In genomic region chr1:37795340-37796110, GRCh38 we compare ENCODE assay signal across 1 cellular context.
TF ChIP-seq lines count a peak whose summit lies in the region.

No MANE protein-coding gene starts in this region.

TF ChIP-seq in GM12878, 131 proteins besides CTCF, POLR2A, EP300 and RAD21:
- TF ChIP-seq HCFC1 (IDR thresholded peaks at IDR 0.05; ENCODE audit: low read length) (no peak), ZNF592 (IDR thresholded peaks at IDR 0.05) (no peak), JUND (IDR thresholded peaks at IDR 0.05; ENCODE audit: low read depth, low read length) (no peak), KLF5 (IDR thresholded peaks at IDR 0.05; ENCODE audit: partially characterized antibody) (no peak), FOS (IDR thresholded peaks at IDR 0.05; ENCODE audit: borderline replicate concordance, extremely low read depth, insufficient read length) (no peak), ZSCAN29 (IDR thresholded peaks at IDR 0.05) (no peak), SP1 (IDR thresholded peaks at IDR 0.05; ENCODE audit: low read depth, low read length) (no peak), MXI1 (IDR thresholded peaks at IDR 0.05; ENCODE audit: low read depth, low read length) (peak; percentile 53; the same call in 1 of the 2 replicates), FOXK2 (IDR thresholded peaks at IDR 0.05) (no peak), RUNX3 (IDR thresholded peaks at IDR 0.05; ENCODE audit: low read length) (no peak), TCF3 (IDR thresholded peaks at IDR 0.05; ENCODE audit: borderline replicate concordance, insufficient read depth, low read depth, low read length) (no peak), MTA2 (IDR thresholded peaks at IDR 0.05; ENCODE audit: low read depth) (no peak), NFYA (IDR thresholded peaks at IDR 0.05; ENCODE audit: borderline replicate concordance, low read depth, low read length) (no peak), IKZF1 (conservative IDR thresholded peaks at IDR 0.05) (0 out of 2 replicates have a peak, but pooled peaks have one; percentile 29), PAX5 (IDR thresholded peaks at IDR 0.05; ENCODE audit: borderline replicate concordance, low read depth, low read length) (no peak), NR2C2 (IDR thresholded peaks at IDR 0.05; ENCODE audit: borderline replicate concordance, control insufficient read depth, insufficient read length, low read depth) (no peak), SIN3A (IDR thresholded peaks at IDR 0.05; ENCODE audit: low read depth, low read length) (0 out of 2 replicates have a peak, but pooled peaks have one; percentile 64)
- TF ChIP-seq, protein P1, sequence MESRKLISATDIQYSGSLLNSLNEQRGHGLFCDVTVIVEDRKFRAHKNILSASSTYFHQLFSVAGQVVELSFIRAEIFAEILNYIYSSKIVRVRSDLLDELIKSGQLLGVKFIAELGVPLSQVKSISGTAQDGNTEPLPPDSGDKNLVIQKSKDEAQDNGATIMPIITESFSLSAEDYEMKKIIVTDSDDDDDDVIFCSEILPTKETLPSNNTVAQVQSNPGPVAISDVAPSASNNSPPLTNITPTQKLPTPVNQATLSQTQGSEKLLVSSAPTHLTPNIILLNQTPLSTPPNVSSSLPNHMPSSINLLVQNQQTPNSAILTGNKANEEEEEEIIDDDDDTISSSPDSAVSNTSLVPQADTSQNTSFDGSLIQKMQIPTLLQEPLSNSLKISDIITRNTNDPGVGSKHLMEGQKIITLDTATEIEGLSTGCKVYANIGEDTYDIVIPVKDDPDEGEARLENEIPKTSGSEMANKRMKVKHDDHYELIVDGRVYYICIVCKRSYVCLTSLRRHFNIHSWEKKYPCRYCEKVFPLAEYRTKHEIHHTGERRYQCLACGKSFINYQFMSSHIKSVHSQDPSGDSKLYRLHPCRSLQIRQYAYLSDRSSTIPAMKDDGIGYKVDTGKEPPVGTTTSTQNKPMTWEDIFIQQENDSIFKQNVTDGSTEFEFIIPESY (IDR thresholded peaks at IDR 0.05), result peak; percentile 98
- TF ChIP-seq, protein P2, sequence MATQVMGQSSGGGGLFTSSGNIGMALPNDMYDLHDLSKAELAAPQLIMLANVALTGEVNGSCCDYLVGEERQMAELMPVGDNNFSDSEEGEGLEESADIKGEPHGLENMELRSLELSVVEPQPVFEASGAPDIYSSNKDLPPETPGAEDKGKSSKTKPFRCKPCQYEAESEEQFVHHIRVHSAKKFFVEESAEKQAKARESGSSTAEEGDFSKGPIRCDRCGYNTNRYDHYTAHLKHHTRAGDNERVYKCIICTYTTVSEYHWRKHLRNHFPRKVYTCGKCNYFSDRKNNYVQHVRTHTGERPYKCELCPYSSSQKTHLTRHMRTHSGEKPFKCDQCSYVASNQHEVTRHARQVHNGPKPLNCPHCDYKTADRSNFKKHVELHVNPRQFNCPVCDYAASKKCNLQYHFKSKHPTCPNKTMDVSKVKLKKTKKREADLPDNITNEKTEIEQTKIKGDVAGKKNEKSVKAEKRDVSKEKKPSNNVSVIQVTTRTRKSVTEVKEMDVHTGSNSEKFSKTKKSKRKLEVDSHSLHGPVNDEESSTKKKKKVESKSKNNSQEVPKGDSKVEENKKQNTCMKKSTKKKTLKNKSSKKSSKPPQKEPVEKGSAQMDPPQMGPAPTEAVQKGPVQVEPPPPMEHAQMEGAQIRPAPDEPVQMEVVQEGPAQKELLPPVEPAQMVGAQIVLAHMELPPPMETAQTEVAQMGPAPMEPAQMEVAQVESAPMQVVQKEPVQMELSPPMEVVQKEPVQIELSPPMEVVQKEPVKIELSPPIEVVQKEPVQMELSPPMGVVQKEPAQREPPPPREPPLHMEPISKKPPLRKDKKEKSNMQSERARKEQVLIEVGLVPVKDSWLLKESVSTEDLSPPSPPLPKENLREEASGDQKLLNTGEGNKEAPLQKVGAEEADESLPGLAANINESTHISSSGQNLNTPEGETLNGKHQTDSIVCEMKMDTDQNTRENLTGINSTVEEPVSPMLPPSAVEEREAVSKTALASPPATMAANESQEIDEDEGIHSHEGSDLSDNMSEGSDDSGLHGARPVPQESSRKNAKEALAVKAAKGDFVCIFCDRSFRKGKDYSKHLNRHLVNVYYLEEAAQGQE (IDR thresholded peaks at IDR 0.05; ENCODE audit: low read depth, low read length), result peak; percentile 95
- TF ChIP-seq, protein P3, sequence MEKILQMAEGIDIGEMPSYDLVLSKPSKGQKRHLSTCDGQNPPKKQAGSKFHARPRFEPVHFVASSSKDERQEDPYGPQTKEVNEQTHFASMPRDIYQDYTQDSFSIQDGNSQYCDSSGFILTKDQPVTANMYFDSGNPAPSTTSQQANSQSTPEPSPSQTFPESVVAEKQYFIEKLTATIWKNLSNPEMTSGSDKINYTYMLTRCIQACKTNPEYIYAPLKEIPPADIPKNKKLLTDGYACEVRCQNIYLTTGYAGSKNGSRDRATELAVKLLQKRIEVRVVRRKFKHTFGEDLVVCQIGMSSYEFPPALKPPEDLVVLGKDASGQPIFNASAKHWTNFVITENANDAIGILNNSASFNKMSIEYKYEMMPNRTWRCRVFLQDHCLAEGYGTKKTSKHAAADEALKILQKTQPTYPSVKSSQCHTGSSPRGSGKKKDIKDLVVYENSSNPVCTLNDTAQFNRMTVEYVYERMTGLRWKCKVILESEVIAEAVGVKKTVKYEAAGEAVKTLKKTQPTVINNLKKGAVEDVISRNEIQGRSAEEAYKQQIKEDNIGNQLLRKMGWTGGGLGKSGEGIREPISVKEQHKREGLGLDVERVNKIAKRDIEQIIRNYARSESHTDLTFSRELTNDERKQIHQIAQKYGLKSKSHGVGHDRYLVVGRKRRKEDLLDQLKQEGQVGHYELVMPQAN (conservative IDR thresholded peaks at IDR 0.05), result 0 out of 2 replicates have a peak, but pooled peaks have one; percentile 22
- TF ChIP-seq, protein P4, sequence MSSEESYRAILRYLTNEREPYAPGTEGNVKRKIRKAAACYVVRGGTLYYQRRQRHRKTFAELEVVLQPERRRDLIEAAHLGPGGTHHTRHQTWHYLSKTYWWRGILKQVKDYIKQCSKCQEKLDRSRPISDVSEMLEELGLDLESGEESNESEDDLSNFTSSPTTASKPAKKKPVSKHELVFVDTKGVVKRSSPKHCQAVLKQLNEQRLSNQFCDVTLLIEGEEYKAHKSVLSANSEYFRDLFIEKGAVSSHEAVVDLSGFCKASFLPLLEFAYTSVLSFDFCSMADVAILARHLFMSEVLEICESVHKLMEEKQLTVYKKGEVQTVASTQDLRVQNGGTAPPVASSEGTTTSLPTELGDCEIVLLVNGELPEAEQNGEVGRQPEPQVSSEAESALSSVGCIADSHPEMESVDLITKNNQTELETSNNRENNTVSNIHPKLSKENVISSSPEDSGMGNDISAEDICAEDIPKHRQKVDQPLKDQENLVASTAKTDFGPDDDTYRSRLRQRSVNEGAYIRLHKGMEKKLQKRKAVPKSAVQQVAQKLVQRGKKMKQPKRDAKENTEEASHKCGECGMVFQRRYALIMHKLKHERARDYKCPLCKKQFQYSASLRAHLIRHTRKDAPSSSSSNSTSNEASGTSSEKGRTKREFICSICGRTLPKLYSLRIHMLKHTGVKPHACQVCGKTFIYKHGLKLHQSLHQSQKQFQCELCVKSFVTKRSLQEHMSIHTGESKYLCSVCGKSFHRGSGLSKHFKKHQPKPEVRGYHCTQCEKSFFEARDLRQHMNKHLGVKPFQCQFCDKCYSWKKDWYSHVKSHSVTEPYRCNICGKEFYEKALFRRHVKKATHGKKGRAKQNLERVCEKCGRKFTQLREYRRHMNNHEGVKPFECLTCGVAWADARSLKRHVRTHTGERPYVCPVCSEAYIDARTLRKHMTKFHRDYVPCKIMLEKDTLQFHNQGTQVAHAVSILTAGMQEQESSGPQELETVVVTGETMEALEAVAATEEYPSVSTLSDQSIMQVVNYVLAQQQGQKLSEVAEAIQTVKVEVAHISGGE (CRISPR knock-in tag; IDR thresholded peaks at IDR 0.05), result no peak
- TF ChIP-seq, protein P5, sequence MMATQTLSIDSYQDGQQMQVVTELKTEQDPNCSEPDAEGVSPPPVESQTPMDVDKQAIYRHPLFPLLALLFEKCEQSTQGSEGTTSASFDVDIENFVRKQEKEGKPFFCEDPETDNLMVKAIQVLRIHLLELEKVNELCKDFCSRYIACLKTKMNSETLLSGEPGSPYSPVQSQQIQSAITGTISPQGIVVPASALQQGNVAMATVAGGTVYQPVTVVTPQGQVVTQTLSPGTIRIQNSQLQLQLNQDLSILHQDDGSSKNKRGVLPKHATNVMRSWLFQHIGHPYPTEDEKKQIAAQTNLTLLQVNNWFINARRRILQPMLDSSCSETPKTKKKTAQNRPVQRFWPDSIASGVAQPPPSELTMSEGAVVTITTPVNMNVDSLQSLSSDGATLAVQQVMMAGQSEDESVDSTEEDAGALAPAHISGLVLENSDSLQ (IDR thresholded peaks at IDR 0.05), result no peak
